Comparison of ENCODE assay signal across 20 cellular contexts in the genomic region with DNA sequence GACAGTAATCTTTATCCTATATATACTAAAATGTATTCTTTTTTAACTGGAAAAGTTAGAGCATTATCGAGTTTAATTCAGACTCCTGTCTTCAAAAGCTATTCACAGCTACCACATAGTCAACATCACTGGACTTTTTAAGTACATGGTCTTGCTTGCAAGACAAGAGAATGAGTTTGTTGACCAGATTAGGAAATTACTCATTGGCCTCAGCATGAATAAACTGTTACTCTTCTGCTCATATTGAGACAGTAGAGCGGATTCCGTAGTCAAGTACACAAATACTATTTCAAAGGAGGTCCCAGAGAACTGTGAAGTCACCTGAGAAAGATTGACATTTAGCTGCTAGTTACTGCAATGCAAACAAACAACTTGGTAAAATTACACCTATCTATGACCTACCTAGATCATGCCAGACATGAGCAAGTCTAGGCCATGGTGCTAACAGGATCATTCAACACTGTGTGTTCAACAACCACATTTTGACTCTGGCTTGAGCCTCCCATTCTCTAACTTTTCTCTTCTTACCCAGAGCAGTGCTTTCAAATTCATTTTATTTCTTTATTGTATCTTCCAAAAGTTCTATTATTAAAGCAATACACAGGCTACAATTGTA.
"Had no signal": no experiment of that assay in that cellular context is flagged by ENCODE, and none has a peak within 500 bp of the region (broad histone marks: within the 10 kb centered on the region; RNA-seq: fewer than 3 reads in every experiment).

No MANE protein-coding gene starts in this region.

- H3K4me1 ChIP-seq: breast epithelium, Peyer's patch, SJSA1 had no signal

- H3K27me3 ChIP-seq: breast epithelium, MG63, Peyer's patch, SJSA1 had no signal

- H3K36me3 ChIP-seq: breast epithelium, MG63, Peyer's patch, SJSA1 had no signal

- H3K27me3 Mint-ChIP-seq: activated naive CD4-positive, alpha-beta T cell treated with anti-CD3 and anti-CD28 coated beads, Interleukin-2, amount 50 U/mL, for 24 hours had no signal

- H3K9me3 ChIP-seq: breast epithelium, MG63, Peyer's patch, SJSA1 had no signal

- H3K27ac ChIP-seq: breast epithelium, Peyer's patch, SJSA1 had no signal

- DNase-seq: activated CD4-positive, alpha-beta T cell treated with anti-CD3 and anti-CD28 coated beads for 48 hours; activated CD4-positive, alpha-beta T cell treated with anti-CD3 and anti-CD28 coated beads, Interleukin-2, amount 50 U/mL, for 4 hours; activated CD4-positive, CD25-positive, alpha-beta regulatory T cell treated with anti-CD3 and anti-CD28 coated beads, Interleukin-2, amount 50 U/mL, for 72 hours; activated CD8-positive, alpha-beta memory T cell treated with anti-CD3 and anti-CD28 coated beads, Interleukin-2, amount 50 U/mL, for 48 hours; activated T-cell treated with anti-CD3 and anti-CD28 coated beads, Interleukin-2, amount 50 U/mL, for 1 hour; aorta; caudate nucleus; MG63; NCI-H1092 treated with DMSO at 0.1 percent for 48 hours; NCI-H1417 treated with DMSO at 0.1 percent for 48 hours; NCI-H1694 treated with DMSO at 0.1 percent for 48 hours; NCI-H2029 treated with DMSO at 0.1 percent for 48 hours; NCI-H510A treated with DMSO at 0.1 percent for 48 hours; Peyer's patch; SHP77 had no signal

- H3K4me3 Mint-ChIP-seq: activated CD8-positive, alpha-beta T cell treated with anti-CD3 and anti-CD28 coated beads, Interleukin-2, amount 10 ng/mL, durations not matched to agents 7 days and 5 days; activated naive CD4-positive, alpha-beta T cell treated with anti-CD3 and anti-CD28 coated beads, Interleukin-2, amount 50 U/mL, for 24 hours; T-helper 1 cell treated with Interleukin-12 subunit alpha and Interleukin-12 subunit beta and Interleukin-4 antibody, amounts not matched to agents 30 μg/mL and 1 μg/mL, for 36 hours had no signal

- H3K27ac Mint-ChIP-seq: activated naive CD4-positive, alpha-beta T cell treated with anti-CD3 and anti-CD28 coated beads, Interleukin-2, amount 50 U/mL, for 24 hours had no signal

- H3K4me3 ChIP-seq: breast epithelium, MG63, Peyer's patch, SJSA1 had no signal

- H3K36me3 Mint-ChIP-seq: activated naive CD4-positive, alpha-beta T cell treated with anti-CD3 and anti-CD28 coated beads, Interleukin-2, amount 50 U/mL, for 24 hours had no signal
